ENCODE assay signal across 8 cellular contexts in the genomic region with DNA sequence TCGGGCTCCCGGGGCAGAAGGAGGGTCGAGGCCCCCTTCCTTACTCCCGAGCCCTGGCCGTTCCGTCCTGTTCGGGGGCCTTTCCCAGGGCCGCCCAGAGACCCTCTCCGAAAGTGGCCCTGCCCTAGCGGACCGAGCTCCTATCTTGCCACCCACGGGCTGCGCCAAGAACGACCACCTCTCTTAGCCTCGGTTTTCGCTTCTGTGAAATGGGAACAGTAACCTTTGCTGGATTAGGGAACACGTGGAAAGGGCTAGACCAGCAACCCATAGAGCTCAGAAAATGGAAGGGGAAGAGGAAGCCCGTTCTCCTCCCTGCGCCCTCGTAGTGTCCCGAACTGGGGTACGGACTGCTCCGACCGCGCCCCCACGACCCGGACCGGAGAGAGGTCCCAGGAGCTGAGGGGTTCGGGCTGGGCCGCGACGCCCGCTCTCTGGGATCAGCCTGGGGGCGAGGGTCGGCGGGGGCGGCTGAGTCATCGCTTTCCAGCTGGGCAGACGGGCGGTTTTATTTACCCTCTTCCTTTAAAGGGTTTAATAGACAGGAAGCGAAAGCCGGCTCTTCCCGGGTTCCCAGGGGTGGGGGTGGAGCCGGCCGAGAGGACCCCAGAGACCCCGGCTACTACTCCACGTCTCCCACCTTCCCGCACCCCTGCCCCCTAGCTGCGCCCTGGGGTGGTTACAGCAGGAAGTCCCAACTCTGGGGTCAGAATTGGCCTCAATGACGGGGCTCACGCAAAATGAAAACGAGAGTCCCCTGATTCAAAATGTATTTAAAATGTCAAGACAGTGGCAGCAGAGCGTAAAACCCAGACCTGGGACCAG. TPM values are rescaled to one million over a fixed set of nuclear protein-coding genes. Genes with fewer than 3 reads are reported as not detected.
DNase-seq lines count a peak whose midpoint lies in the region; ATAC-seq and TF ChIP-seq lines count a peak whose summit lies in the region.

No MANE protein-coding gene starts in this region.

- peaks cover 61% of the 10 kb centered on the region for H3K27me3 Mint-ChIP-seq in brain

- H3K9me3 Mint-ChIP-seq in brain: peaks cover 0 to 8% (median 1%) of the 10 kb centered on the region in 5 experiments

- H3K27ac Mint-ChIP-seq in brain: no peak overlapping the region

- H3K4me1 Mint-ChIP-seq in brain: peaks cover 8% of the 10 kb centered on the region

- TF ChIP-seq CTCF in brain (conservative IDR thresholded peaks at IDR 0.05): no peak

- no peaks in the 10 kb centered on the region for H3K36me3 Mint-ChIP-seq in brain

- ATAC-seq in HG02571 (IDR thresholded peaks at IDR 0.05; ENCODE audit: unreplicated experiment) (peak; percentile 39), left colon (peak; percentile 45)

- intact Hi-C loops in left colon (cut with DNase I, micrococcal nuclease): no loop called here

- in situ Hi-C loops in G401 (cut with HindIII; ENCODE audit: low sequenced_read_pairs): no loop called here

- peak overlapping the region; percentile 68 to 80 (median 74) for H3K4me3 Mint-ChIP-seq in brain

- DNase-seq in GM03348 (ENCODE audit: low spot score) (peak; percentile 69), left colon (peak; percentile 77 to 79), G401 (ENCODE audit: low spot score) (no peak), NCI-H187 (lab: John Stamatoyannopoulos, UW) (no peak)
- peak; percentile 41 for DNase-seq in stimulated activated naive CD4-positive, alpha-beta T cell treated with Interleukin-2 at 50 U/mL for 16 hours (lab: John Stamatoyannopoulos, UW)

TF ChIP-seq in PFSK-1, 5 proteins besides CTCF, POLR2A, EP300 and RAD21:
- TF ChIP-seq, protein P1, sequence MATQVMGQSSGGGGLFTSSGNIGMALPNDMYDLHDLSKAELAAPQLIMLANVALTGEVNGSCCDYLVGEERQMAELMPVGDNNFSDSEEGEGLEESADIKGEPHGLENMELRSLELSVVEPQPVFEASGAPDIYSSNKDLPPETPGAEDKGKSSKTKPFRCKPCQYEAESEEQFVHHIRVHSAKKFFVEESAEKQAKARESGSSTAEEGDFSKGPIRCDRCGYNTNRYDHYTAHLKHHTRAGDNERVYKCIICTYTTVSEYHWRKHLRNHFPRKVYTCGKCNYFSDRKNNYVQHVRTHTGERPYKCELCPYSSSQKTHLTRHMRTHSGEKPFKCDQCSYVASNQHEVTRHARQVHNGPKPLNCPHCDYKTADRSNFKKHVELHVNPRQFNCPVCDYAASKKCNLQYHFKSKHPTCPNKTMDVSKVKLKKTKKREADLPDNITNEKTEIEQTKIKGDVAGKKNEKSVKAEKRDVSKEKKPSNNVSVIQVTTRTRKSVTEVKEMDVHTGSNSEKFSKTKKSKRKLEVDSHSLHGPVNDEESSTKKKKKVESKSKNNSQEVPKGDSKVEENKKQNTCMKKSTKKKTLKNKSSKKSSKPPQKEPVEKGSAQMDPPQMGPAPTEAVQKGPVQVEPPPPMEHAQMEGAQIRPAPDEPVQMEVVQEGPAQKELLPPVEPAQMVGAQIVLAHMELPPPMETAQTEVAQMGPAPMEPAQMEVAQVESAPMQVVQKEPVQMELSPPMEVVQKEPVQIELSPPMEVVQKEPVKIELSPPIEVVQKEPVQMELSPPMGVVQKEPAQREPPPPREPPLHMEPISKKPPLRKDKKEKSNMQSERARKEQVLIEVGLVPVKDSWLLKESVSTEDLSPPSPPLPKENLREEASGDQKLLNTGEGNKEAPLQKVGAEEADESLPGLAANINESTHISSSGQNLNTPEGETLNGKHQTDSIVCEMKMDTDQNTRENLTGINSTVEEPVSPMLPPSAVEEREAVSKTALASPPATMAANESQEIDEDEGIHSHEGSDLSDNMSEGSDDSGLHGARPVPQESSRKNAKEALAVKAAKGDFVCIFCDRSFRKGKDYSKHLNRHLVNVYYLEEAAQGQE (IDR thresholded peaks at IDR 0.05; ENCODE audit: insufficient read depth in 1 of 2, low read depth in 2 of 2, low read length in 2 of 2): no peak
- TF ChIP-seq TAF1 (IDR thresholded peaks at IDR 0.05; ENCODE audit: borderline replicate concordance, insufficient read depth, low read length) (no peak), SIN3A (IDR thresholded peaks at IDR 0.05; ENCODE audit: borderline replicate concordance, insufficient read depth, low read length) (0 out of 2 replicates have a peak, but pooled peaks have one; percentile 62)
TF ChIP-seq in PFSK-1: peak in this region for 1.

RNA-seq across cellular contexts. Expression of gene PHLDA2, which starts 0.9 kb away (rescaled TPM):
- polyA plus RNA-seq in PFSK-1 (2012; ENCODE audit: insufficient read length, low read depth): 318 TPM
- 10.6 TPM for polyA plus RNA-seq in brain (ENCODE audit: insufficient read depth, low read depth, low replicate concordance)
- total RNA-seq in left colon: 10 to 100 TPM; 29.9 to 36.7 TPM
- total RNA-seq in G401 (2014; rRNA removed; shearing (Covaris generic)): 2.2 and 3.1 TPM in 2 replicates

RNA-seq across cellular contexts. Expression of gene CDKN1C, which starts 44.5 kb away (rescaled TPM):
- polyA plus RNA-seq in PFSK-1 (2012; ENCODE audit: insufficient read length, low read depth): 70.8 TPM
- 323 TPM for polyA plus RNA-seq in brain (ENCODE audit: insufficient read depth, low read depth, low replicate concordance)
- 10 to 100 TPM in 1 of 2 donors, 1 to 10 TPM in 1; 5.8 to 10.6 TPM for total RNA-seq in left colon
- total RNA-seq in G401 (2014; rRNA removed; shearing (Covaris generic)): 14.0 and 15.6 TPM in 2 replicates

Comparison
In these comparisons a context has a peak if more than half of its experiments do, and no peak if none do; other contexts are left out.
1. DNase-seq: peak in GM03348 (single experiment), left colon (2 of 2) and stimulated activated naive CD4-positive, alpha-beta T cell treated with Interleukin-2 at 50 U/mL for 16 hours (single experiment); none in G401 (single experiment) and NCI-H187 (0 of 2).